In genomic region chr6:82220167-82220566, GRCh38 we compare ENCODE assay signal across 10 cellular contexts.
"Had no signal": no experiment of that assay in that cellular context is flagged by ENCODE, and none has a peak within 500 bp of the region (broad histone marks: within the 10 kb centered on the region; RNA-seq: fewer than 3 reads in every experiment).

No MANE protein-coding gene starts in this region.

- DNase-seq: GM23248, GOT3, H7, HFFc6, Karpas-422, KBM-7 had no signal

- FAIRE-seq: HTR-8/SVneo had no signal

- H3K4me2 ChIP-seq: KMS-11 had no signal

- H3K9ac ChIP-seq: GM23248, KMS-11 had no signal

- ATAC-seq: HCT116 had no signal

- H2AFZ ChIP-seq: GM23248 had no signal

- H3K27ac ChIP-seq: GM23248, KMS-11 had no signal

- H3K4me1 ChIP-seq: HAP-1 had no signal

- H3K4me3 ChIP-seq: GM23248, HAP-1 had no signal

- H3K9me3 ChIP-seq: HAP-1 had no signal
